In genomic region chr12:121843236-121843982, GRCh38 we compare ENCODE assay signal across 1 cellular context.
TF ChIP-seq lines count a peak whose summit lies in the region.

No MANE protein-coding gene starts in this region.

TF ChIP-seq in IMR-90, 13 proteins besides CTCF, POLR2A, EP300 and RAD21 (continued from another document):
- TF ChIP-seq CHD1 (IDR thresholded peaks at IDR 0.05; ENCODE audit: low read depth, low read length) (no peak), NFE2L2 (IDR thresholded peaks at IDR 0.05; ENCODE audit: low read depth, low read length) (no peak), ELK1 (IDR thresholded peaks at IDR 0.05; ENCODE audit: borderline replicate concordance, low read depth, low read length) (no peak), BHLHE40 (IDR thresholded peaks at IDR 0.05; ENCODE audit: low read depth, low read length) (no peak), USF2 (IDR thresholded peaks at IDR 0.05; ENCODE audit: low read depth, low read length) (no peak)
